In genomic region chr1:63643517-63643916, GRCh38 we compare ENCODE assay signal across 19 cellular contexts. TPM values are rescaled to one million over a fixed set of nuclear protein-coding genes. Genes with fewer than 3 reads are reported as not detected.
A peak's percentile ranks its signal among the peaks of the same experiment; 100 is the strongest.
DNase-seq lines count a peak whose midpoint lies in the region; ATAC-seq and TF ChIP-seq lines count a peak whose summit lies in the region.
"Had no signal": no experiment of that assay in that cellular context is flagged by ENCODE, and none has a peak within 500 bp of the region (broad histone marks: within the 10 kb centered on the region; RNA-seq: fewer than 3 reads in every experiment).

No MANE protein-coding gene starts in this region.

- no peak overlapping the region for H3K4me3 Mint-ChIP-seq in nephron progenitor cell
- H3K4me3 Mint-ChIP-seq: T-helper 2 cell treated with Interferon-gamma antibody and Interleukin-4, amounts not matched to agents 5 μg/mL and 100 μg/mL, for 36 hours had no signal

- TF ChIP-seq CTCF in nephron progenitor cell (IDR thresholded peaks at IDR 0.05), result no peak

- peaks cover 62% of the 10 kb centered on the region for H3K36me3 Mint-ChIP-seq in nephron progenitor cell (ENCODE audit: low read depth)

- no peak for DNase-seq in Right ventricle myocardium inferior (ENCODE audit: missing footprints)
- no peak for DNase-seq in cardiac septum (ENCODE audit: low spot score)
- DNase-seq in left ventricle myocardium superior, result peak; percentile 43
- no peak for DNase-seq in nephron progenitor cell
- DNase-seq in NCI-H446 (lab: John Stamatoyannopoulos, UW), result no peak
- DNase-seq in NCI-H526 (lab: John Stamatoyannopoulos, UW), result no peak
- DNase-seq in A172 (ENCODE audit: low spot score), result no peak
- DNase-seq: activated CD4-positive, alpha-beta T cell treated with anti-CD3 and anti-CD28 coated beads, Interleukin-2, amount 50 U/mL, for 1 hour; activated gamma-delta T cell; Caco-2; dermis blood vessel endothelial cell; GOT3; NCI-H1417 treated with DMSO at 0.1 percent for 48 hours; retina; stimulated activated CD4-positive, alpha-beta T cell treated with anti-CD3 and anti-CD28 coated beads, Interleukin-15, amount 100 ng/mL, for 24 hours; upper lobe of right lung had no signal

- H3K9me3 Mint-ChIP-seq in nephron progenitor cell, result peaks cover 5% of the 10 kb centered on the region

- TF ChIP-seq POLR2A in GM18505 (IDR thresholded peaks at IDR 0.05; ENCODE audit: borderline replicate concordance, extremely low read depth, insufficient read depth, insufficient read length), result no peak

- ATAC-seq in Right ventricle myocardium inferior (peak; percentile 74), left ventricle myocardium superior (peak; percentile 83), GM18505 (IDR thresholded peaks at IDR 0.05; ENCODE audit: unreplicated experiment) (no peak)
- ATAC-seq: Panc1 had no signal

- peaks cover 11% of the 10 kb centered on the region for H3K4me1 Mint-ChIP-seq in nephron progenitor cell

- H3K27ac Mint-ChIP-seq in nephron progenitor cell, result peak overlapping the region; percentile 29
- H3K27ac Mint-ChIP-seq: T-helper 2 cell treated with Interferon-gamma antibody and Interleukin-4, amounts not matched to agents 5 μg/mL and 100 μg/mL, for 36 hours had no signal

- intact Hi-C loops in Right ventricle myocardium inferior (cut with DNase I) (no loop called here), cardiac septum (cut with DNase I) (no loop called here), left ventricle myocardium superior (cut with micrococcal nuclease) (no loop called here)

- peaks cover 4% of the 10 kb centered on the region for H3K27me3 Mint-ChIP-seq in nephron progenitor cell (ENCODE audit: low read depth, poor library complexity)

RNA-seq across cellular contexts. Expression of gene PGM1, which starts 50.3 kb away (rescaled TPM):
- 281 TPM for total RNA-seq in Right ventricle myocardium inferior
- 199 TPM for total RNA-seq in cardiac septum
- total RNA-seq in left ventricle myocardium superior, result 329 TPM
- total RNA-seq in A172 (2014; rRNA removed; shearing (Covaris generic)), result 46.5 and 50.5 TPM in 2 replicates
